In genomic region chr2:39732492-39732891, GRCh38 we compare ENCODE assay signal across 1 cellular context.
TF ChIP-seq lines count a peak whose summit lies in the region.

No MANE protein-coding gene starts in this region.

TF ChIP-seq in K562, 482 proteins besides CTCF, POLR2A, EP300 and RAD21:
- TF ChIP-seq ZNF518B (CRISPR knock-in tag; IDR thresholded peaks at IDR 0.05) (no peak), PYGO2 (tag; IDR thresholded peaks at IDR 0.05) (no peak), POLR2AphosphoS2 (IDR thresholded peaks at IDR 0.05; ENCODE audit: low read length) (peak; percentile 26; the same call in 1 of the 2 replicates), KAT7 (CRISPR knock-in tag; IDR thresholded peaks at IDR 0.05; ENCODE audit: borderline replicate concordance) (no peak), THRA (IDR thresholded peaks at IDR 0.05) (no peak), NFIC (IDR thresholded peaks at IDR 0.05) (peak; percentile 32), CEBPG (CRISPR knock-in tag; IDR thresholded peaks at IDR 0.05) (no peak), CEBPG (tag; conservative IDR thresholded peaks at IDR 0.05 in 1 of 2, IDR thresholded peaks at IDR 0.05 in 1 of 2) (no peak)
